8 cellular contexts compared by ENCODE assay signal in genomic region chr10:14822879-14823755, GRCh38. TPM values are rescaled to one million over a fixed set of nuclear protein-coding genes. Genes with fewer than 3 reads are reported as not detected.
A peak's percentile ranks its signal among the peaks of the same experiment; 100 is the strongest.
DNase-seq lines count a peak whose midpoint lies in the region; TF ChIP-seq lines count a peak whose summit lies in the region.

No MANE protein-coding gene starts in this region.

- TF ChIP-seq CTCF in cardiac muscle cell (IDR thresholded peaks at IDR 0.05; ENCODE audit: low read depth, low read length) (peak; percentile 73), fibroblast of villous mesenchyme (IDR thresholded peaks at IDR 0.05; ENCODE audit: insufficient read depth, low read depth, low read length) (peak; percentile 72)

- intact Hi-C loops in cardiac septum (cut with DNase I): loop anchor here (5.0 kb wide), 2 partner anchors 286 to 326 kb away; no protein-coding TSS in a partner anchor

- H3K27ac ChIP-seq in cardiac muscle cell: no peak overlapping the region

- peaks cover 7% of the 10 kb centered on the region for H3K4me1 ChIP-seq in cardiac muscle cell (ENCODE audit: low read depth)

- peak; percentile 44 to 69 for DNase-seq in cardiac muscle cell (ENCODE audit: low read depth in 1 of 2, low spot score in 1 of 2)
- no peak for DNase-seq in cardiac septum (ENCODE audit: low spot score)
- DNase-seq in NCI-H1694 (lab: John Stamatoyannopoulos, UW): peak; percentile 15
- DNase-seq in activated T-cell treated with anti-CD3 and anti-CD28 coated beads for 24 hours (ENCODE audit: low read depth): peak; percentile 23
- peak; percentile 54 for DNase-seq in fibroblast of villous mesenchyme (ENCODE audit: low read depth)
- peak; percentile 80 for DNase-seq in pons (ENCODE audit: low spot score)
- DNase-seq in NK-92 treated with Interleukin-12 subunit alpha and Interleukin-12 subunit beta, amount 100 ng/mL, for 24 hours (lab: John Stamatoyannopoulos, UW): no peak
- no peak for DNase-seq in occipital lobe (lab: John Stamatoyannopoulos, UW)

- no peaks in the 10 kb centered on the region for H3K27me3 ChIP-seq in cardiac muscle cell

- no peaks in the 10 kb centered on the region for H3K9me3 ChIP-seq in cardiac muscle cell (ENCODE audit: low read depth)

- H3K36me3 ChIP-seq in cardiac muscle cell: no peaks in the 10 kb centered on the region

- H3K4me3 ChIP-seq in cardiac muscle cell (no peak overlapping the region), fibroblast of villous mesenchyme (ENCODE audit: low read depth, low read length) (no peak overlapping the region)

RNA-seq across cellular contexts. Expression of gene CDNF, which starts 14.7 kb away (rescaled TPM):
- total RNA-seq in cardiac muscle cell (0.74 and 4.1 TPM in 2 replicates), cardiac septum (2.3 TPM), fibroblast of villous mesenchyme (0.43 and 1.3 TPM in 2 replicates), occipital lobe (1.4 TPM)
- 1.4 and 2.9 TPM in 2 replicates for polyA plus RNA-seq in cardiac muscle cell

RNA-seq across cellular contexts. Expression of gene HSPA14, which starts 15.0 kb away (rescaled TPM):
- total RNA-seq in cardiac muscle cell (14.0 and 14.2 TPM in 2 replicates), cardiac septum (7.3 TPM), fibroblast of villous mesenchyme (12.2 and 15.5 TPM in 2 replicates), occipital lobe (14.8 TPM)
- 19.3 and 22.3 TPM in 2 replicates for polyA plus RNA-seq in cardiac muscle cell

RNA-seq across cellular contexts. Expression of gene MSANTD7, which starts 15.0 kb away (rescaled TPM):
- 16.0 and 16.7 TPM in 2 replicates for total RNA-seq in cardiac muscle cell
- polyA plus RNA-seq in cardiac muscle cell: 8.0 and 10.1 TPM in 2 replicates
- 6.0 TPM for total RNA-seq in cardiac septum
- 17.1 and 23.3 TPM in 2 replicates for total RNA-seq in fibroblast of villous mesenchyme
- total RNA-seq in occipital lobe: 34.3 TPM

RNA-seq across cellular contexts. Expression of gene FAM107B, which starts 48.4 kb away (rescaled TPM):
- total RNA-seq in cardiac muscle cell (6.0 TPM in 2 replicates), cardiac septum (8.6 TPM), fibroblast of villous mesenchyme (17.7 and 19.0 TPM in 2 replicates), occipital lobe (82.8 TPM)
- 9.6 and 12.8 TPM in 2 replicates for polyA plus RNA-seq in cardiac muscle cell

RNA-seq across cellular contexts. Expression of gene SUV39H2, which starts 55.5 kb away (rescaled TPM):
- 6.9 and 10.6 TPM in 2 replicates for total RNA-seq in cardiac muscle cell
- polyA plus RNA-seq in cardiac muscle cell: 12.4 and 20.4 TPM in 2 replicates
- 7.9 TPM for total RNA-seq in cardiac septum
- total RNA-seq in fibroblast of villous mesenchyme: 11.3 and 27.2 TPM in 2 replicates
- total RNA-seq in occipital lobe: 30.6 TPM

Comparison
In these comparisons a context has a peak if more than half of its experiments do, and no peak if none do; other contexts are left out.
1. DNase-seq: peak in cardiac muscle cell (2 of 2), NCI-H1694 (single experiment), activated T-cell treated with anti-CD3 and anti-CD28 coated beads for 24 hours (single experiment), fibroblast of villous mesenchyme (single experiment) and pons (single experiment); none in cardiac septum (single experiment), NK-92 treated with Interleukin-12 subunit alpha and Interleukin-12 subunit beta, amount 100 ng/mL, for 24 hours (single experiment) and occipital lobe (single experiment).